9 cellular contexts compared by ENCODE assay signal in the genomic region with DNA sequence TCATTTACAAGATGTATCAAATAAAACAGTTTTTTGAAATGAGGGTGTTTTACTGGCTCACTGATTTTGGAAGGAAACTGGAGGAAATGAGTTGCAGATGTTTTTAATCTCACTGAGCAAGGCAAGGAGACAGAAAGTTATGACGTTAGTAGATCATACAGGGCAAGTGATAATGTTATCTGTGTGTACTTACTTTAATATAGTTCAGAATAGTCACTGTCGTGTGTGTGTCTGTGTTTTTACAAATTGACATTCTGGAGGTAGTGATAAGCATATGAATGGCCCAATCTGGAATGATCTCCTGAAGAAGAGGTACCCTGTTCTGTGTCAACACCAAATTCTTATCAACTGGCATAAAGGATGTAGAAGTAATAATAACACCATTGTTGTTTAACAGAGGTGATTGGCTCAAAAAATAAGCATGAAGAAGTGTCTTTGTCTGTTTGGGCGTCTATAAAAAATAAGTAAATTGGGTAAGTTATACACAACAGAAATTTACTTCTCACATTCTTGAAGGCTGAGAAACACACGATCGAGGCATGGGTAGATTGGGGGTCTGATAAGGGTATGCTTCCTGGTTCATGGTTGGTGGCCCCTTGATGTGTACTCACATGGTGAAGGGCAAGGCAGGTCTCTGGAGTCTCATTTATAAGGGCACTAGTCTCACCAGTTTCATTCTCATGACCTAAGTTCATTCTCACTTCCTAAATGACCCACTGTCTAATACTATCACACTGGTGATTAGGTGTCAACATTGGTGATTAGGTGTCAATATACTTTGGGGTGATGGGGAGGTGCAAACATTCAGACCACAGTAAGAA. TPM values are rescaled to one million over a fixed set of nuclear protein-coding genes. Genes with fewer than 3 reads are reported as not detected.
DNase-seq lines count a peak whose midpoint lies in the region; ATAC-seq and TF ChIP-seq lines count a peak whose summit lies in the region.
"Had no signal": no experiment of that assay in that cellular context is flagged by ENCODE, and none has a peak within 500 bp of the region (broad histone marks: within the 10 kb centered on the region; RNA-seq: fewer than 3 reads in every experiment).

No MANE protein-coding gene starts in this region.

- TF ChIP-seq CTCF in GM20000 (IDR thresholded peaks at IDR 0.05; ENCODE audit: extremely low read depth, missing control alignments) (no peak), cardiac muscle cell (IDR thresholded peaks at IDR 0.05; ENCODE audit: low read depth, low read length) (no peak)

- H3K27ac ChIP-seq in cardiac muscle cell = peak overlapping the region; percentile 8
- H3K27ac ChIP-seq: epithelial cell of prostate had no signal

- H3K27me3 ChIP-seq in cardiac muscle cell = no peaks in the 10 kb centered on the region

- ATAC-seq in HG03457 (IDR thresholded peaks at IDR 0.05; ENCODE audit: unreplicated experiment) = peak; percentile 70

- peaks cover 29% of the 10 kb centered on the region for H3K4me1 ChIP-seq in cardiac muscle cell (ENCODE audit: low read depth)

- peak overlapping the region; percentile 1 for H3K4me3 ChIP-seq in cardiac muscle cell

- H3K9me3 ChIP-seq in cardiac muscle cell (ENCODE audit: low read depth) = no peaks in the 10 kb centered on the region

- no peaks in the 10 kb centered on the region for H3K36me3 ChIP-seq in cardiac muscle cell

- DNase-seq in EL (peak; percentile 43), GM20000 (ENCODE audit: low spot score) (peak; percentile 17), cardiac muscle cell (ENCODE audit: low read depth in 1 of 2, low spot score in 1 of 2) (peak in 1 of 2 donors; percentile 42), inferior parietal cortex (ENCODE audit: extremely low spot score) (no peak), GM19238 (ENCODE audit: insufficient read length, low spot score) (no peak)
- no peak for DNase-seq in stimulated activated naive CD4-positive, alpha-beta T cell treated with Interleukin-2 at 50 U/mL for 16 hours (lab: John Stamatoyannopoulos, UW)
- no peak for DNase-seq in activated CD4-positive, alpha-beta T cell treated with anti-CD3 and anti-CD28 coated beads, Interleukin-2, amount 50 U/mL, for 48 hours

RNA-seq across cellular contexts. Expression of gene GBP4, which starts 2.1 kb away (rescaled TPM):
- total RNA-seq in cardiac muscle cell = 1.4 and 5.5 TPM in 2 replicates
- 1.0 and 2.6 TPM in 2 replicates for polyA plus RNA-seq in cardiac muscle cell

RNA-seq across cellular contexts. Expression of gene GBP7, which starts 25.1 kb away (rescaled TPM):
- total RNA-seq in cardiac muscle cell = not detected in 2 replicates
- 0.49 and 0.71 TPM in 2 replicates for polyA plus RNA-seq in cardiac muscle cell

Comparison
In these comparisons a context has a peak if more than half of its experiments do, and no peak if none do; other contexts are left out.
1. DNase-seq: peak in EL (single experiment) and GM20000 (single experiment); none in stimulated activated naive CD4-positive, alpha-beta T cell treated with Interleukin-2 at 50 U/mL for 16 hours (single experiment), inferior parietal cortex (single experiment), activated CD4-positive, alpha-beta T cell treated with anti-CD3 and anti-CD28 coated beads, Interleukin-2, amount 50 U/mL, for 48 hours (0 of 2) and GM19238 (single experiment).